ENCODE assay signal across 2 cellular contexts in the genomic region with DNA sequence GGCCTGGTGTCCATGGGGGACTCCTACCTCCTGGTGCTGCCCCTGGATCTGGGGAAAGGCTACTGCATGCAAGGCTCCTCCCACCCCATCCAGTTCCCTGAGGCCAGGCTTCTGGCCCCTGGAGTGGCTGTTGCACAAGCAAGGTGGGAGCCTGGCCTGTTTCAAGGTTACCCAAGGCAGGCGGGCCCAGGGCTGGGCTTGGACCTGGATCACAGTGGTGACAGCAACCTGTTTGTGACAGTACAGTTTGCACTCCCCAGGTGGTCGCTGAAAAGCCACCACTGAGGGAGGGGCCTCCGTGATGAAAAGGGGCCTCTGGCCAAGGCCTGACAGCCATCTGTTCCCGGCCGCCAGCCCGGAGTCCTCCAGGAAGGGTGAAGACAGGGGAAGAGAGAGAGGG.
TF ChIP-seq lines count a peak whose summit lies in the region.

No MANE protein-coding gene starts in this region.

TF ChIP-seq in HepG2, 621 proteins besides CTCF, POLR2A, EP300 and RAD21:
- TF ChIP-seq ZNF775 (CRISPR knock-in tag; IDR thresholded peaks at IDR 0.05; ENCODE audit: borderline replicate concordance) (no peak), ZNF383 (CRISPR knock-in tag; IDR thresholded peaks at IDR 0.05; ENCODE audit: borderline replicate concordance) (no peak), ZSCAN31 (CRISPR knock-in tag; IDR thresholded peaks at IDR 0.05; ENCODE audit: low read depth) (no peak), ZNF572 (CRISPR knock-in tag; IDR thresholded peaks at IDR 0.05) (no peak), ZNF724P (CRISPR knock-in tag; IDR thresholded peaks at IDR 0.05; ENCODE audit: borderline replicate concordance) (no peak), SOX13 (IDR thresholded peaks at IDR 0.05) (no peak), SOX13 (CRISPR knock-in tag; conservative IDR thresholded peaks at IDR 0.05 in 1 of 2, IDR thresholded peaks at IDR 0.05 in 1 of 2) (no peak), FOSL1 (CRISPR knock-in tag; IDR thresholded peaks at IDR 0.05; ENCODE audit: borderline replicate concordance) (no peak)
- TF ChIP-seq, protein P1, sequence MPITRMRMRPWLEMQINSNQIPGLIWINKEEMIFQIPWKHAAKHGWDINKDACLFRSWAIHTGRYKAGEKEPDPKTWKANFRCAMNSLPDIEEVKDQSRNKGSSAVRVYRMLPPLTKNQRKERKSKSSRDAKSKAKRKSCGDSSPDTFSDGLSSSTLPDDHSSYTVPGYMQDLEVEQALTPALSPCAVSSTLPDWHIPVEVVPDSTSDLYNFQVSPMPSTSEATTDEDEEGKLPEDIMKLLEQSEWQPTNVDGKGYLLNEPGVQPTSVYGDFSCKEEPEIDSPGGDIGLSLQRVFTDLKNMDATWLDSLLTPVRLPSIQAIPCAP (CRISPR knock-in tag; IDR thresholded peaks at IDR 0.05; ENCODE audit: low read depth) = no peak
- TF ChIP-seq, protein P2, sequence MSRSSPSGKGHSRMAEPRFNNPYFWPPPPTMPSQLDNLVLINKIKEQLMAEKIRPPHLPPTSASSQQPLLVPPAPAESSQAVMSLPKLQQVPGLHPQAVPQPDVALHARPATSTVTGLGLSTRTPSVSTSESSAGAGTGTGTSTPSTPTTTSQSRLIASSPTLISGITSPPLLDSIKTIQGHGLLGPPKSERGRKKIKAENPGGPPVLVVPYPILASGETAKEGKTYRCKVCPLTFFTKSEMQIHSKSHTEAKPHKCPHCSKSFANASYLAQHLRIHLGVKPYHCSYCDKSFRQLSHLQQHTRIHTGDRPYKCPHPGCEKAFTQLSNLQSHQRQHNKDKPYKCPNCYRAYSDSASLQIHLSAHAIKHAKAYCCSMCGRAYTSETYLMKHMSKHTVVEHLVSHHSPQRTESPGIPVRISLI (CRISPR knock-in tag; IDR thresholded peaks at IDR 0.05; ENCODE audit: borderline replicate concordance) = no peak
TF ChIP-seq in HepG2: peak in this region for 0.

TF ChIP-seq in WTC11, 78 proteins besides CTCF, POLR2A, EP300 and RAD21:
- no peak for TF ChIP-seq CBFB (CRISPR knock-in tag; IDR thresholded peaks at IDR 0.05; ENCODE audit: low read depth)
- TF ChIP-seq, protein P3, sequence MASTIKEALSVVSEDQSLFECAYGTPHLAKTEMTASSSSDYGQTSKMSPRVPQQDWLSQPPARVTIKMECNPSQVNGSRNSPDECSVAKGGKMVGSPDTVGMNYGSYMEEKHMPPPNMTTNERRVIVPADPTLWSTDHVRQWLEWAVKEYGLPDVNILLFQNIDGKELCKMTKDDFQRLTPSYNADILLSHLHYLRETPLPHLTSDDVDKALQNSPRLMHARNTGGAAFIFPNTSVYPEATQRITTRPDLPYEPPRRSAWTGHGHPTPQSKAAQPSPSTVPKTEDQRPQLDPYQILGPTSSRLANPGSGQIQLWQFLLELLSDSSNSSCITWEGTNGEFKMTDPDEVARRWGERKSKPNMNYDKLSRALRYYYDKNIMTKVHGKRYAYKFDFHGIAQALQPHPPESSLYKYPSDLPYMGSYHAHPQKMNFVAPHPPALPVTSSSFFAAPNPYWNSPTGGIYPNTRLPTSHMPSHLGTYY (CRISPR knock-in tag; IDR thresholded peaks at IDR 0.05) = no peak
- no peak for TF ChIP-seq ATF1 (CRISPR knock-in tag; IDR thresholded peaks at IDR 0.05)
- TF ChIP-seq GRHL2 (CRISPR knock-in tag; IDR thresholded peaks at IDR 0.05; ENCODE audit: insufficient replicate concordance, severe bottlenecking) = no peak
- no peak for TF ChIP-seq KAT7 (CRISPR knock-in tag; IDR thresholded peaks at IDR 0.05; ENCODE audit: borderline replicate concordance)
- TF ChIP-seq, protein P4, sequence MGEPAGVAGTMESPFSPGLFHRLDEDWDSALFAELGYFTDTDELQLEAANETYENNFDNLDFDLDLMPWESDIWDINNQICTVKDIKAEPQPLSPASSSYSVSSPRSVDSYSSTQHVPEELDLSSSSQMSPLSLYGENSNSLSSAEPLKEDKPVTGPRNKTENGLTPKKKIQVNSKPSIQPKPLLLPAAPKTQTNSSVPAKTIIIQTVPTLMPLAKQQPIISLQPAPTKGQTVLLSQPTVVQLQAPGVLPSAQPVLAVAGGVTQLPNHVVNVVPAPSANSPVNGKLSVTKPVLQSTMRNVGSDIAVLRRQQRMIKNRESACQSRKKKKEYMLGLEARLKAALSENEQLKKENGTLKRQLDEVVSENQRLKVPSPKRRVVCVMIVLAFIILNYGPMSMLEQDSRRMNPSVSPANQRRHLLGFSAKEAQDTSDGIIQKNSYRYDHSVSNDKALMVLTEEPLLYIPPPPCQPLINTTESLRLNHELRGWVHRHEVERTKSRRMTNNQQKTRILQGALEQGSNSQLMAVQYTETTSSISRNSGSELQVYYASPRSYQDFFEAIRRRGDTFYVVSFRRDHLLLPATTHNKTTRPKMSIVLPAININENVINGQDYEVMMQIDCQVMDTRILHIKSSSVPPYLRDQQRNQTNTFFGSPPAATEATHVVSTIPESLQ (CRISPR knock-in tag; IDR thresholded peaks at IDR 0.05) = no peak
- TF ChIP-seq, protein P5, sequence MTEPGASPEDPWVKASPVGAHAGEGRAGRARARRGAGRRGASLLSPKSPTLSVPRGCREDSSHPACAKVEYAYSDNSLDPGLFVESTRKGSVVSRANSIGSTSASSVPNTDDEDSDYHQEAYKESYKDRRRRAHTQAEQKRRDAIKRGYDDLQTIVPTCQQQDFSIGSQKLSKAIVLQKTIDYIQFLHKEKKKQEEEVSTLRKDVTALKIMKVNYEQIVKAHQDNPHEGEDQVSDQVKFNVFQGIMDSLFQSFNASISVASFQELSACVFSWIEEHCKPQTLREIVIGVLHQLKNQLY (CRISPR knock-in tag; IDR thresholded peaks at IDR 0.05) = no peak
- TF ChIP-seq, protein P6, sequence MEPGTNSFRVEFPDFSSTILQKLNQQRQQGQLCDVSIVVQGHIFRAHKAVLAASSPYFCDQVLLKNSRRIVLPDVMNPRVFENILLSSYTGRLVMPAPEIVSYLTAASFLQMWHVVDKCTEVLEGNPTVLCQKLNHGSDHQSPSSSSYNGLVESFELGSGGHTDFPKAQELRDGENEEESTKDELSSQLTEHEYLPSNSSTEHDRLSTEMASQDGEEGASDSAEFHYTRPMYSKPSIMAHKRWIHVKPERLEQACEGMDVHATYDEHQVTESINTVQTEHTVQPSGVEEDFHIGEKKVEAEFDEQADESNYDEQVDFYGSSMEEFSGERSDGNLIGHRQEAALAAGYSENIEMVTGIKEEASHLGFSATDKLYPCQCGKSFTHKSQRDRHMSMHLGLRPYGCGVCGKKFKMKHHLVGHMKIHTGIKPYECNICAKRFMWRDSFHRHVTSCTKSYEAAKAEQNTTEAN (CRISPR knock-in tag; IDR thresholded peaks at IDR 0.05) = no peak
- no peak for TF ChIP-seq FOXK1 (CRISPR knock-in tag; IDR thresholded peaks at IDR 0.05)
- TF ChIP-seq ZNF219 (CRISPR knock-in tag; IDR thresholded peaks at IDR 0.05; ENCODE audit: borderline replicate concordance) = no peak
- TF ChIP-seq, protein P7, sequence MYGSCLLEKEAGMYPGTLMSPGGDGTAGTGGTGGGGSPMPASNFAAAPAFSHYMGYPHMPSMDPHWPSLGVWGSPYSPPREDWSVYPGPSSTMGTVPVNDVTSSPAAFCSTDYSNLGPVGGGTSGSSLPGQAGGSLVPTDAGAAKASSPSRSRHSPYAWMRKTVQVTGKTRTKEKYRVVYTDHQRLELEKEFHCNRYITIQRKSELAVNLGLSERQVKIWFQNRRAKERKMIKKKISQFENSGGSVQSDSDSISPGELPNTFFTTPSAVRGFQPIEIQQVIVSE (CRISPR knock-in tag; IDR thresholded peaks at IDR 0.05; ENCODE audit: borderline replicate concordance) = no peak
- TF ChIP-seq, protein P8, sequence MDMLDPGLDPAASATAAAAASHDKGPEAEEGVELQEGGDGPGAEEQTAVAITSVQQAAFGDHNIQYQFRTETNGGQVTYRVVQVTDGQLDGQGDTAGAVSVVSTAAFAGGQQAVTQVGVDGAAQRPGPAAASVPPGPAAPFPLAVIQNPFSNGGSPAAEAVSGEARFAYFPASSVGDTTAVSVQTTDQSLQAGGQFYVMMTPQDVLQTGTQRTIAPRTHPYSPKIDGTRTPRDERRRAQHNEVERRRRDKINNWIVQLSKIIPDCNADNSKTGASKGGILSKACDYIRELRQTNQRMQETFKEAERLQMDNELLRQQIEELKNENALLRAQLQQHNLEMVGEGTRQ (CRISPR knock-in tag; IDR thresholded peaks at IDR 0.05) = no peak
TF ChIP-seq in WTC11: peak in this region for 0.
